1 cellular context compared by ENCODE assay signal in genomic region chr14:31037709-31038221, GRCh38.
TF ChIP-seq lines count a peak whose summit lies in the region.

No MANE protein-coding gene starts in this region.

TF ChIP-seq in HepG2, 621 proteins besides CTCF, POLR2A, EP300 and RAD21 (continued from another document and continues in another):
- TF ChIP-seq ZNF276 (CRISPR knock-in tag; IDR thresholded peaks at IDR 0.05; ENCODE audit: low read depth) (no peak), KDM5B (CRISPR knock-in tag; IDR thresholded peaks at IDR 0.05; ENCODE audit: borderline replicate concordance) (no peak), POLR2AphosphoS5 (IDR thresholded peaks at IDR 0.05; ENCODE audit: low read depth, low read length) (no peak), ZBTB7A (CRISPR knock-in tag; IDR thresholded peaks at IDR 0.05) (no peak), FIP1L1 (IDR thresholded peaks at IDR 0.05; ENCODE audit: borderline replicate concordance, insufficient read depth, low read depth, low read length) (no peak), LCORL (IDR thresholded peaks at IDR 0.05) (no peak), LCORL (CRISPR knock-in tag; IDR thresholded peaks at IDR 0.05) (peak; percentile 72; the same call in 1 of the 2 replicates), ZNF460 (CRISPR knock-in tag; IDR thresholded peaks at IDR 0.05; ENCODE audit: borderline replicate concordance) (no peak), HMG20B (CRISPR knock-in tag; conservative IDR thresholded peaks at IDR 0.05) (peak; percentile 47; the same call in 1 of the 2 replicates), SATB2 (CRISPR knock-in tag; IDR thresholded peaks at IDR 0.05) (no peak), ATF1 (CRISPR knock-in tag; IDR thresholded peaks at IDR 0.05) (no peak), FOXP4 (CRISPR knock-in tag; IDR thresholded peaks at IDR 0.05) (peak; percentile 78), ZNF230 (CRISPR knock-in tag; IDR thresholded peaks at IDR 0.05) (no peak), NFRKB (IDR thresholded peaks at IDR 0.05) (no peak), ZNF556 (CRISPR knock-in tag; IDR thresholded peaks at IDR 0.05; ENCODE audit: borderline replicate concordance) (no peak), ZNF234 (CRISPR knock-in tag; conservative IDR thresholded peaks at IDR 0.05) (no peak; the same call in 1 of the 2 replicates), SRSF9 (IDR thresholded peaks at IDR 0.05; ENCODE audit: borderline replicate concordance, insufficient read depth, low read depth, low read length, poor library complexity, severe bottlenecking) (no peak), MAFG (CRISPR knock-in tag; IDR thresholded peaks at IDR 0.05) (no peak), ZNF251 (CRISPR knock-in tag; IDR thresholded peaks at IDR 0.05) (no peak), GTF3A (CRISPR knock-in tag; conservative IDR thresholded peaks at IDR 0.05) (no peak), FOXM1 (CRISPR knock-in tag; IDR thresholded peaks at IDR 0.05) (no peak), NR2F1 (CRISPR knock-in tag; IDR thresholded peaks at IDR 0.05) (no peak), SMAD9 (CRISPR knock-in tag; IDR thresholded peaks at IDR 0.05) (no peak), AKNA (CRISPR knock-in tag; IDR thresholded peaks at IDR 0.05; ENCODE audit: borderline replicate concordance) (no peak), NR0B2 (CRISPR knock-in tag; IDR thresholded peaks at IDR 0.05) (no peak), ATF4 (CRISPR knock-in tag; IDR thresholded peaks at IDR 0.05) (peak in 1 of 2 experiments; percentile 95; a peak in 2 of 4 replicates), PHF21A (CRISPR knock-in tag; IDR thresholded peaks at IDR 0.05) (no peak), SMC3 (IDR thresholded peaks at IDR 0.05; ENCODE audit: low read length) (peak; percentile 48; the same call in 1 of the 2 replicates), CCDC6 (CRISPR knock-in tag; IDR thresholded peaks at IDR 0.05) (0 out of 2 replicates have a peak, but pooled peaks have one; percentile 23), ZNF18 (CRISPR knock-in tag; IDR thresholded peaks at IDR 0.05; ENCODE audit: insufficient replicate concordance) (no peak), NCOA2 (CRISPR knock-in tag; IDR thresholded peaks at IDR 0.05) (peak; percentile 68), ZNF784 (CRISPR knock-in tag; IDR thresholded peaks at IDR 0.05; ENCODE audit: borderline replicate concordance) (no peak; the same call in 1 of the 2 replicates), ZNF407 (CRISPR knock-in tag; IDR thresholded peaks at IDR 0.05; ENCODE audit: not compliant biosample characterization) (no peak), ZNF503 (CRISPR knock-in tag; IDR thresholded peaks at IDR 0.05) (peak; percentile 45; the same call in 1 of the 2 replicates), GLI4 (CRISPR knock-in tag; IDR thresholded peaks at IDR 0.05; ENCODE audit: borderline replicate concordance) (no peak; the same call in 1 of the 2 replicates), MIER2 (CRISPR knock-in tag; IDR thresholded peaks at IDR 0.05) (no peak), KLF11 (CRISPR knock-in tag; IDR thresholded peaks at IDR 0.05) (0 out of 2 replicates have a peak, but pooled peaks have one; percentile 30)
